Comparison of ENCODE assay signal across 16 cellular contexts in genomic region chr22:49906071-49906798, GRCh38.
"Had no signal": no experiment of that assay in that cellular context is flagged by ENCODE, and none has a peak within 500 bp of the region (broad histone marks: within the 10 kb centered on the region; RNA-seq: fewer than 3 reads in every experiment).

No MANE protein-coding gene starts in this region.

- H3K4me3 Mint-ChIP-seq: activated naive CD8-positive, alpha-beta T cell; nephron; T-cell had no signal

- H3K27me3 ChIP-seq: body of pancreas, right lobe of liver had no signal

- H3K4me3 ChIP-seq: body of pancreas, coronary artery, prostate gland, right lobe of liver had no signal

- H3K9me3 Mint-ChIP-seq: nephron had no signal

- DNase-seq: activated CD4-positive, CD25-positive, alpha-beta regulatory T cell treated with anti-CD3 and anti-CD28 coated beads, Interleukin-2, amount 50 U/mL, for 72 hours; amniotic stem cell; body of pancreas; caudate nucleus; foreskin fibroblast; hippocampal formation; mesendoderm; occipital lobe; SK-N-SH; T-cell; T1000 had no signal

- H3K4me1 Mint-ChIP-seq: nephron had no signal

- H3K27ac ChIP-seq: body of pancreas, coronary artery, prostate gland, right lobe of liver had no signal

- H3K27ac Mint-ChIP-seq: nephron had no signal

- H3K4me1 ChIP-seq: body of pancreas, prostate gland, right lobe of liver had no signal

- H3K27me3 Mint-ChIP-seq: activated naive CD8-positive, alpha-beta T cell; T-cell had no signal

- H3K9me3 ChIP-seq: body of pancreas, prostate gland, right lobe of liver, SK-N-SH had no signal

- ATAC-seq: body of pancreas, right lobe of liver, T-cell had no signal
